ENCODE assay signal across 15 cellular contexts in the genomic region with DNA sequence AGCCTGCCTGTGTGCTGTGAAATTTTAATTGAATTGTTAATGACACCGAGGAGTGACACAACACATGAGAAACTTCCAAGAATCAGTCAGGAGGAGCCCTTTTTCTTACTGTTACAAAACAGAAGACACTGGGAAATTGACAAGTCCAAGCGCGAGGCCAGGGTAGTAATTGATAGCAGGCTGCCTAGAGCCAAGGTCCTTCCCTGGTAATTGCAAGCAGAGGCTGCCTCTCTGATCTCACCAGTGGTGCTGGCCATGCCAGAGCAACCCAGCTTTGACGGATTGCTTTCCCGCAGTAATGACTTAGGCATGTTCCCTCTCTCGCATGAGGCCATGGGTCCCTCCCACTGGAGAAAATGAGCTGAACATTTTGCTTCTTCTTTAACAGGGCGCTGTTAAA.
DNase-seq lines count a peak whose midpoint lies in the region; ATAC-seq, FAIRE-seq and TF ChIP-seq lines count a peak whose summit lies in the region.
"Had no signal": no experiment of that assay in that cellular context is flagged by ENCODE, and none has a peak within 500 bp of the region (broad histone marks: within the 10 kb centered on the region; RNA-seq: fewer than 3 reads in every experiment).

No MANE protein-coding gene starts in this region.

- peak overlapping the region in 2 of 5 donors; percentile 19 to 52 for H3K9ac ChIP-seq in subcutaneous abdominal adipose tissue (ENCODE audit: low read length in 5 of 5)

- intact Hi-C loops in left lung (cut with DNase I): no loop called here

- peak overlapping the region; percentile 45 for H3K27ac Mint-ChIP-seq in chondrocyte (ENCODE audit: unreplicated experiment)
- H3K27ac Mint-ChIP-seq: activated CD4-positive, alpha-beta T cell treated with anti-CD3 and anti-CD28 coated beads for 36 hours had no signal

- TF ChIP-seq CTCF in chondrocyte (IDR thresholded peaks at IDR 0.05) (no peak), left lung (IDR thresholded peaks at IDR 0.05) (no peak), WERI-Rb-1 (IDR thresholded peaks at IDR 0.05; ENCODE audit: low read depth, low read length) (no peak)

- no peaks in the 10 kb centered on the region for H3K36me3 Mint-ChIP-seq in chondrocyte (ENCODE audit: low read depth)

- FAIRE-seq in H54 (lab: Jason Lieb, UNC): peak; percentile 88
- FAIRE-seq: GM18507, islet of Langerhans had no signal

- no peak overlapping the region for H3K4me3 Mint-ChIP-seq in chondrocyte (ENCODE audit: unreplicated experiment)
- H3K4me3 Mint-ChIP-seq: activated CD4-positive, alpha-beta T cell treated with anti-CD3 and anti-CD28 coated beads for 36 hours had no signal

- peaks cover 6 to 37% of the 10 kb centered on the region in 2 donors for H3K4me1 ChIP-seq in left lung
- H3K4me1 ChIP-seq in subcutaneous abdominal adipose tissue (ENCODE audit: control insufficient read depth in 5 of 5, insufficient read depth in 5 of 5, low read length in 5 of 5): peaks cover 2 to 52% (median 39%) of the 10 kb centered on the region in 5 donors

- H3K27ac ChIP-seq in left lung (no peak overlapping the region), subcutaneous abdominal adipose tissue (ENCODE audit: low read depth, low read length) (peak overlapping the region; percentile 92), WERI-Rb-1 (no peak overlapping the region)

- H3K27me3 Mint-ChIP-seq in chondrocyte (ENCODE audit: low read depth): no peaks in the 10 kb centered on the region

- no peak for TF ChIP-seq POLR2A in H54 (IDR thresholded peaks at IDR 0.05; ENCODE audit: low read depth, low read length)

- no peak overlapping the region for H3K4me3 ChIP-seq in left lung
- H3K4me3 ChIP-seq in subcutaneous abdominal adipose tissue (ENCODE audit: low read depth in 1 of 5, low read length in 5 of 5): peak overlapping the region in 1 of 5 donors; percentile 0
- H3K4me3 ChIP-seq in WERI-Rb-1 (ENCODE audit: low read depth, low read length): no peak overlapping the region

- H3K9me3 Mint-ChIP-seq in chondrocyte (ENCODE audit: low read depth): no peaks in the 10 kb centered on the region

- H3K27me3 ChIP-seq in left lung (no peaks in the 10 kb centered on the region), subcutaneous abdominal adipose tissue (ENCODE audit: control insufficient read depth in 5 of 5, insufficient read depth in 4 of 5, low read length in 5 of 5) (no peaks in the 10 kb centered on the region), WERI-Rb-1 (ENCODE audit: insufficient read depth, low read depth, severe bottlenecking) (no peaks in the 10 kb centered on the region)

- H3K9me3 ChIP-seq in left lung (no peaks in the 10 kb centered on the region), subcutaneous abdominal adipose tissue (ENCODE audit: control insufficient read depth in 5 of 5, low read length in 5 of 5) (no peaks in the 10 kb centered on the region), WERI-Rb-1 (ENCODE audit: severe bottlenecking) (no peaks in the 10 kb centered on the region)

- DNase-seq in H54 (ENCODE audit: insufficient read length, low spot score) (no peak), chondrocyte (ENCODE audit: low spot score) (no peak), left lung (peak in 1 of 2 donors; percentile 37), GDM1 (lab: John Stamatoyannopoulos, UW) (no peak), WERI-Rb-1 (no peak), NCI-H1048 (lab: John Stamatoyannopoulos, UW) (no peak)
- DNase-seq: activated CD4-positive, alpha-beta T cell treated with anti-CD3 and anti-CD28 coated beads for 36 hours; activated gamma-delta T cell treated with Interleukin-2 at 50 U/mL for 16 hours; DMS 273 treated with DMSO at 0.1 percent for 48 hours; effector CD8-positive, alpha-beta T cell had no signal

- ATAC-seq in left lung (peak; percentile 43), GM21717 (IDR thresholded peaks at IDR 0.05; ENCODE audit: unreplicated experiment) (no peak)
- ATAC-seq: activated CD4-positive, alpha-beta T cell treated with anti-CD3 and anti-CD28 coated beads for 36 hours; Right ventricle myocardium inferior had no signal

- peaks cover 93% of the 10 kb centered on the region for H3K4me1 Mint-ChIP-seq in chondrocyte (ENCODE audit: low read depth)
- H3K4me1 Mint-ChIP-seq: activated CD4-positive, alpha-beta T cell treated with anti-CD3 and anti-CD28 coated beads for 36 hours had no signal

- no peaks in the 10 kb centered on the region for H3K36me3 ChIP-seq in left lung
- H3K36me3 ChIP-seq in subcutaneous abdominal adipose tissue (ENCODE audit: control insufficient read depth in 5 of 5, insufficient read depth in 5 of 5, low read length in 5 of 5): no peaks in the 10 kb centered on the region
- H3K36me3 ChIP-seq in WERI-Rb-1: no peaks in the 10 kb centered on the region
